ENCODE assay signal across 22 cellular contexts in the genomic region with DNA sequence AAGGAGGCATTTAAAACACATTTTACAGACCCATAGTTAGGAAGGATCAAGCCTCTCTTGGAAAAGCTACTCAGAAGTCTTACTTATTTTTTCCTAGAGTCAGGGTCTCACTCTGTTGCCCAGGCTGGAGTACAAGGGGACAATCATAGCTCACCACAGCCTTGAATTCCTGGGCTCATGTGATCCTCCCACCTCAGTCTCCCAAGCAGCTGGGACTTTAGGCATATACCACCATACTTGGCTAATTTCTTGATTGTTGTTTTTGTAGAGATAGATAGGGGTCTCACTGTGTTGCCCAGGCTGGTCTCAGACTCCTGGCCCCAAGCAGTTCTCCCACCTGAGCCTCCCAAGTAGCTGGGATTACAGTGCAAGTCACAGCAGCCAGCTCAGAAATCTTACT.
DNase-seq lines count a peak whose midpoint lies in the region; ATAC-seq, FAIRE-seq and TF ChIP-seq lines count a peak whose summit lies in the region.
"Had no signal": no experiment of that assay in that cellular context is flagged by ENCODE, and none has a peak within 500 bp of the region (broad histone marks: within the 10 kb centered on the region; RNA-seq: fewer than 3 reads in every experiment).

No MANE protein-coding gene starts in this region.

- POLR2A ChIA-PET in GM12878 (lab: Charles Lee): interaction anchor here (0.7 to 2.1 kb wide), 6 partner anchors 14 to 83 kb away, joined by 4 to 10 read pairs (median 6); no protein-coding TSS in a partner anchor

- peaks cover 5% of the 10 kb centered on the region for H3K36me3 Mint-ChIP-seq in T-helper 2 cell treated with Interferon-gamma antibody and Interleukin-4, amounts not matched to agents 5 μg/mL and 100 μg/mL, for 36 hours (ENCODE audit: low read depth)
- H3K36me3 Mint-ChIP-seq in natural killer cell treated with Interleukin-12 subunit alpha and Interleukin-12 subunit beta and Interleukin-15 and Interleukin-18, amount 100 ng/mL, for 72 hours: peaks cover 28% of the 10 kb centered on the region

- RAD21 ChIA-PET in GM12878 (lab: Charles Lee; ENCODE audit: unreplicated experiment): interaction anchor here (0.7 to 7.5 kb wide), 8 partner anchors 13 to 78 kb away, joined by 3 to 125 read pairs (median 6); no protein-coding TSS in a partner anchor

- DNase-seq in T-helper 2 cell treated with Interferon-gamma antibody and Interleukin-4, amounts not matched to agents 5 μg/mL and 100 μg/mL, for 36 hours (ENCODE audit: low spot score): no peak
- DNase-seq in T-helper 2 cell: no peak
- no peak for DNase-seq in Jurkat, Clone E6-1 (ENCODE audit: low read depth, low spot score)
- DNase-seq in GM12878 (ENCODE audit: low read depth, low spot score): no peak
- DNase-seq in natural killer cell treated with Interleukin-12 subunit alpha and Interleukin-12 subunit beta and Interleukin-15 and Interleukin-18, amount 100 ng/mL, for 72 hours (ENCODE audit: low spot score): no peak
- DNase-seq in CD1c-positive myeloid dendritic cell (ENCODE audit: extremely low spot score): no peak
- no peak for DNase-seq in LoVo (ENCODE audit: low spot score)
- DNase-seq: 8988T; activated CD8-positive, alpha-beta memory T cell treated with anti-CD3 and anti-CD28 coated beads, Interleukin-2, amount 50 U/mL, for 48 hours; activated gamma-delta T cell treated with Interleukin-2 at 50 U/mL for 16 hours; dermis blood vessel endothelial cell; DMS53; KG1; kidney glomerular epithelial cell; NCI-H1694; NCI-H2171 treated with DMSO at 0.1 percent for 48 hours; transverse colon had no signal

- intact Hi-C loops in GM12878 (cut with micrococcal nuclease; ENCODE audit: unreplicated experiment): loop anchor here (5.0 kb wide), 1 partner anchor 80 kb away; no protein-coding TSS in a partner anchor

- in situ Hi-C loops in GM12878 (cut with MboI): no loop called here

- CTCF ChIA-PET in GM12878 (lab: Yijun Ruan, JAX): interaction anchor here (0.6 to 7.1 kb wide), 8 partner anchors 8 to 463 kb away, joined by 3 to 131 read pairs (median 4); no protein-coding TSS in a partner anchor

- no peak overlapping the region for H3K4me2 ChIP-seq in GM12878 (ENCODE audit: control insufficient read depth, insufficient read depth)

- H3K4me1 ChIP-seq in GM12878 (ENCODE audit: control insufficient read depth, insufficient read depth, low read length): peaks cover 14% of the 10 kb centered on the region
- H3K4me1 ChIP-seq: transverse colon had no signal

- no peak overlapping the region for H3K9ac ChIP-seq in GM12878 (ENCODE audit: control insufficient read depth, insufficient read depth, low read length)

- peak overlapping the region; percentile 75 for H3K27ac Mint-ChIP-seq in T-helper 2 cell treated with Interferon-gamma antibody and Interleukin-4, amounts not matched to agents 5 μg/mL and 100 μg/mL, for 36 hours
- peak overlapping the region; percentile 85 to 89 for H3K27ac Mint-ChIP-seq in natural killer cell treated with Interleukin-12 subunit alpha and Interleukin-12 subunit beta and Interleukin-15 and Interleukin-18, amount 100 ng/mL, for 72 hours

- BruUV-seq in GM12878 (replicated peaks; lab: Mats Ljungman, UMichigan): no TSS peak

- H3K36me3 ChIP-seq in GM12878 (ENCODE audit: control insufficient read depth in 2 of 2, insufficient read depth in 2 of 2, low read length in 1 of 2): peaks cover 19 to 36% of the 10 kb centered on the region in 2 experiments

- TF ChIP-seq POLR2A in GM12878 (IDR thresholded peaks at IDR 0.05; ENCODE audit: low read depth, low read length): no peak

- TF ChIP-seq CTCF in GM12878 (IDR thresholded peaks at IDR 0.05 in 2 of 3, conservative IDR thresholded peaks at IDR 0.05 in 1 of 3; ENCODE audit: control insufficient read depth in 2 of 3, extremely low read depth in 1 of 3, insufficient read depth in 1 of 3, low read depth in 3 of 3, low read length in 3 of 3): no peak

- TF ChIP-seq RAD21 in GM12878 (IDR thresholded peaks at IDR 0.05; ENCODE audit: insufficient read depth, low read depth, low read length): no peak

- no peak for FAIRE-seq in GM12878 (lab: Jason Lieb, UNC)
- FAIRE-seq: G401.6, RCC 7860 had no signal

- SMC1A ChIA-PET in GM12878 (lab: Charles Lee; ENCODE audit: uncharacterized antibody, unreplicated experiment): interaction anchor here (0.8 to 12.4 kb wide), 15 partner anchors 9 to 138 kb away, joined by 3 to 177 read pairs (median 4); no protein-coding TSS in a partner anchor

- H3K4me1 Mint-ChIP-seq in T-helper 2 cell treated with Interferon-gamma antibody and Interleukin-4, amounts not matched to agents 5 μg/mL and 100 μg/mL, for 36 hours (ENCODE audit: low read depth): peaks cover 19% of the 10 kb centered on the region
- peaks cover 34 to 49% of the 10 kb centered on the region in 2 donors for H3K4me1 Mint-ChIP-seq in natural killer cell treated with Interleukin-12 subunit alpha and Interleukin-12 subunit beta and Interleukin-15 and Interleukin-18, amount 100 ng/mL, for 72 hours (ENCODE audit: low read depth in 2 of 2)

- H3K4me3 Mint-ChIP-seq in T-helper 2 cell treated with Interferon-gamma antibody and Interleukin-4, amounts not matched to agents 5 μg/mL and 100 μg/mL, for 36 hours: peak overlapping the region; percentile 52
- H3K4me3 Mint-ChIP-seq in natural killer cell treated with Interleukin-12 subunit alpha and Interleukin-12 subunit beta and Interleukin-15 and Interleukin-18, amount 100 ng/mL, for 72 hours: peak overlapping the region; percentile 70
- H3K4me3 Mint-ChIP-seq: stimulated activated naive CD8-positive, alpha-beta T cell treated with anti-CD3 and anti-CD28 coated beads, Interleukin-15, Interleukin-2, amounts not matched to agents 100 ng/mL and 50 ng/mL, for 24 hours had no signal

- H3K79me2 ChIP-seq in GM12878 (ENCODE audit: control insufficient read depth, insufficient read depth, low read length): no peaks in the 10 kb centered on the region

- TF ChIP-seq EP300 in GM12878 (IDR thresholded peaks at IDR 0.05; ENCODE audit: borderline replicate concordance in 1 of 2, control insufficient read depth in 1 of 2, low read depth in 2 of 2, low read length in 2 of 2): no peak

- H3K27me3 ChIP-seq in GM12878 (replicated peaks in 1 of 2; ENCODE audit: control insufficient read depth in 2 of 2, insufficient read depth in 2 of 2, low read length in 1 of 2): no peaks in the 10 kb centered on the region
- H3K27me3 ChIP-seq: cardiac muscle cell, transverse colon had no signal

- peak overlapping the region; percentile 13; the same call in 1 of the 2 replicates for H3K4me3 ChIP-seq in Jurkat, Clone E6-1 (ENCODE audit: low read length)
- H3K4me3 ChIP-seq in GM12878: no peak overlapping the region
- H3K4me3 ChIP-seq: cardiac muscle cell, transverse colon had no signal

- H3K9me3 ChIP-seq in GM12878 (replicated peaks; ENCODE audit: control insufficient read depth, insufficient read depth, low read length): no peaks in the 10 kb centered on the region
- H3K9me3 ChIP-seq: transverse colon had no signal

- no peaks in the 10 kb centered on the region for H4K20me1 ChIP-seq in GM12878 (ENCODE audit: control insufficient read depth, insufficient read depth)

- H3K27me3 Mint-ChIP-seq in T-helper 2 cell treated with Interferon-gamma antibody and Interleukin-4, amounts not matched to agents 5 μg/mL and 100 μg/mL, for 36 hours (ENCODE audit: low read depth): no peaks in the 10 kb centered on the region
- H3K27me3 Mint-ChIP-seq in natural killer cell treated with Interleukin-12 subunit alpha and Interleukin-12 subunit beta and Interleukin-15 and Interleukin-18, amount 100 ng/mL, for 72 hours: no peaks in the 10 kb centered on the region
- H3K27me3 Mint-ChIP-seq: stimulated activated naive CD8-positive, alpha-beta T cell treated with anti-CD3 and anti-CD28 coated beads, Interleukin-15, Interleukin-2, amounts not matched to agents 100 ng/mL and 50 ng/mL, for 24 hours had no signal

- H3K9me3 Mint-ChIP-seq in T-helper 2 cell treated with Interferon-gamma antibody and Interleukin-4, amounts not matched to agents 5 μg/mL and 100 μg/mL, for 36 hours: no peaks in the 10 kb centered on the region
- H3K9me3 Mint-ChIP-seq in natural killer cell treated with Interleukin-12 subunit alpha and Interleukin-12 subunit beta and Interleukin-15 and Interleukin-18, amount 100 ng/mL, for 72 hours: no peaks in the 10 kb centered on the region
- H3K9me3 Mint-ChIP-seq: stimulated activated naive CD8-positive, alpha-beta T cell treated with anti-CD3 and anti-CD28 coated beads, Interleukin-15, Interleukin-2, amounts not matched to agents 100 ng/mL and 50 ng/mL, for 24 hours had no signal

- peak overlapping the region; percentile 38 for H3K27ac ChIP-seq in GM12878 (ENCODE audit: control insufficient read depth, insufficient read depth)
- H3K27ac ChIP-seq: cardiac muscle cell, transverse colon had no signal

- H2AFZ ChIP-seq in GM12878 (ENCODE audit: control insufficient read depth, low read depth, low read length): no peak overlapping the region

- ATAC-seq in GM12878 (no peak), HG02642 (IDR thresholded peaks at IDR 0.05; ENCODE audit: poor library complexity, unreplicated experiment) (no peak)
- no peak for ATAC-seq in natural killer cell treated with Interleukin-12 subunit alpha and Interleukin-12 subunit beta and Interleukin-15 and Interleukin-18, amount 100 ng/mL, for 72 hours

TF ChIP-seq in GM12878, 131 proteins besides CTCF, POLR2A, EP300 and RAD21:
- TF ChIP-seq RAD51 (IDR thresholded peaks at IDR 0.05) (no peak), BCL11A (IDR thresholded peaks at IDR 0.05; ENCODE audit: low read depth, low read length) (no peak), CBFB (IDR thresholded peaks at IDR 0.05; ENCODE audit: low read depth) (no peak), SIN3A (IDR thresholded peaks at IDR 0.05; ENCODE audit: low read depth, low read length) (no peak), HCFC1 (IDR thresholded peaks at IDR 0.05; ENCODE audit: low read length) (no peak), NR2C1 (IDR thresholded peaks at IDR 0.05) (no peak), SMAD1 (IDR thresholded peaks at IDR 0.05; ENCODE audit: low read depth, partially characterized antibody) (no peak), SREBF1 (IDR thresholded peaks at IDR 0.05; ENCODE audit: low read length) (no peak)
- TF ChIP-seq, protein P1, sequence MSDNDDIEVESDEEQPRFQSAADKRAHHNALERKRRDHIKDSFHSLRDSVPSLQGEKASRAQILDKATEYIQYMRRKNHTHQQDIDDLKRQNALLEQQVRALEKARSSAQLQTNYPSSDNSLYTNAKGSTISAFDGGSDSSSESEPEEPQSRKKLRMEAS (IDR thresholded peaks at IDR 0.05; ENCODE audit: low read depth, low read length): no peak
- TF ChIP-seq, protein P2, sequence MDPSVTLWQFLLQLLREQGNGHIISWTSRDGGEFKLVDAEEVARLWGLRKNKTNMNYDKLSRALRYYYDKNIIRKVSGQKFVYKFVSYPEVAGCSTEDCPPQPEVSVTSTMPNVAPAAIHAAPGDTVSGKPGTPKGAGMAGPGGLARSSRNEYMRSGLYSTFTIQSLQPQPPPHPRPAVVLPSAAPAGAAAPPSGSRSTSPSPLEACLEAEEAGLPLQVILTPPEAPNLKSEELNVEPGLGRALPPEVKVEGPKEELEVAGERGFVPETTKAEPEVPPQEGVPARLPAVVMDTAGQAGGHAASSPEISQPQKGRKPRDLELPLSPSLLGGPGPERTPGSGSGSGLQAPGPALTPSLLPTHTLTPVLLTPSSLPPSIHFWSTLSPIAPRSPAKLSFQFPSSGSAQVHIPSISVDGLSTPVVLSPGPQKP (IDR thresholded peaks at IDR 0.05; ENCODE audit: low read depth, low read length): no peak
TF ChIP-seq in GM12878: peak in this region for 0.
